In genomic region chr15:76973362-76973743, GRCh38 we compare ENCODE assay signal across 8 cellular contexts. TPM values are rescaled to one million over a fixed set of nuclear protein-coding genes. Genes with fewer than 3 reads are reported as not detected.
DNase-seq lines count a peak whose midpoint lies in the region; ATAC-seq and TF ChIP-seq lines count a peak whose summit lies in the region.

No MANE protein-coding gene starts in this region.

- WGBS in psoas muscle, 3 donors, result 34 to 53% (median 47%) methylated on average over 4 of the region's 4 CpGs

- no peaks in the 10 kb centered on the region for H3K27me3 ChIP-seq in psoas muscle (ENCODE audit: insufficient read depth in 3 of 3, low read length in 2 of 3)

- H3K4me1 ChIP-seq in psoas muscle, result peaks cover 14% of the 10 kb centered on the region

- peak in 2 of 4 donors; percentile 13 to 35 for ATAC-seq in psoas muscle
- no peak for ATAC-seq in HG03439 (IDR thresholded peaks at IDR 0.05; ENCODE audit: unreplicated experiment)
- ATAC-seq in GM19452 (IDR thresholded peaks at IDR 0.05; ENCODE audit: unreplicated experiment), result no peak

- TF ChIP-seq CTCF in NB4 (IDR thresholded peaks at IDR 0.05; ENCODE audit: low read depth, low read length), result peak; percentile 94
- peak; percentile 77 for TF ChIP-seq CTCF in fibroblast of pulmonary artery (IDR thresholded peaks at IDR 0.05; ENCODE audit: low read length, missing control alignments)
- TF ChIP-seq CTCF in psoas muscle (IDR thresholded peaks at IDR 0.05), result peak; percentile 16

- DNase-seq in Daoy (ENCODE audit: low read depth) (peak; percentile 61), NB4 (ENCODE audit: low read depth) (peak; percentile 85), fibroblast of pulmonary artery (ENCODE audit: low read depth) (peak; percentile 72), psoas muscle (peak in 1 of 2 donors; percentile 70), NCI-H2227 treated with DMSO at 0.1 percent for 48 hours (lab: John Stamatoyannopoulos, UW) (no peak)
- DNase-seq in activated CD8-positive, alpha-beta memory T cell treated with anti-CD3 and anti-CD28 coated beads, Interleukin-2, amount 50 U/mL, for 24 hours (ENCODE audit: extremely low read depth), result peak; percentile 30

- no peak overlapping the region for H3K27ac ChIP-seq in psoas muscle

- intact Hi-C loops in psoas muscle (cut with DNase I), result no loop called here

- H3K4me3 ChIP-seq in NB4 (ENCODE audit: low read depth, low read length) (no peak overlapping the region), fibroblast of pulmonary artery (replicated peaks; ENCODE audit: low read depth, low read length) (peak overlapping the region; percentile 34), psoas muscle (no peak overlapping the region)

- no peaks in the 10 kb centered on the region for H3K9me3 ChIP-seq in psoas muscle

- H3K36me3 ChIP-seq in psoas muscle (ENCODE audit: insufficient read depth in 1 of 2, low read depth in 1 of 2), result no peaks in the 10 kb centered on the region

- no peak for TF ChIP-seq POLR2A in NB4 (IDR thresholded peaks at IDR 0.05; ENCODE audit: extremely low read depth, insufficient read length)

RNA-seq across cellular contexts. Expression of gene PSTPIP1, which starts 21.6 kb away (rescaled TPM):
- 0.11 TPM in 1 of 2 replicates, not detected in the other for total RNA-seq in Daoy (2014; rRNA removed; shearing (Covaris generic))
- 1 to 10 TPM in 3 of 4 donors, under 1 TPM in 1; 0.97 to 2.2 (median 2.0) TPM for total RNA-seq in psoas muscle
- polyA plus RNA-seq in psoas muscle, result 1 to 10 TPM; 1.0 to 1.3 (median 1.2) TPM

RNA-seq across cellular contexts. Expression of gene RCN2, which starts 41.8 kb away (rescaled TPM):
- total RNA-seq in Daoy (2014; rRNA removed; shearing (Covaris generic)), result 79.7 and 104 TPM in 2 replicates
- 10 to 100 TPM; 16.6 to 28.8 (median 24.7) TPM for total RNA-seq in psoas muscle
- 10 to 100 TPM; 19.0 to 30.1 (median 22.2) TPM for polyA plus RNA-seq in psoas muscle

Comparison
In these comparisons a context has a peak if more than half of its experiments do, and no peak if none do; other contexts are left out.
1. CTCF ChIP-seq: peak in every context shown above with its lines; median percentile 94 in NB4; 77 in fibroblast of pulmonary artery; 16 in psoas muscle.